ENCODE assay signal across 16 cellular contexts in genomic region chr12:18849080-18849479, GRCh38.
DNase-seq lines count a peak whose midpoint lies in the region; ATAC-seq and TF ChIP-seq lines count a peak whose summit lies in the region.
"Had no signal": no experiment of that assay in that cellular context is flagged by ENCODE, and none has a peak within 500 bp of the region (broad histone marks: within the 10 kb centered on the region; RNA-seq: fewer than 3 reads in every experiment).

No MANE protein-coding gene starts in this region.

- TF ChIP-seq POLR2A in IMR-90 (IDR thresholded peaks at IDR 0.05; ENCODE audit: low read depth, low read length), result no peak

- H3K9ac ChIP-seq in IMR-90 (ENCODE audit: low read depth, low read length), result no peak overlapping the region

- 0 out of 2 replicates have a peak overlapping the region, but pooled peaks have one; percentile 43 for H3K23ac ChIP-seq in IMR-90 (ENCODE audit: low read depth, low read length)

- no peak for TF ChIP-seq CTCF in AG04450 (IDR thresholded peaks at IDR 0.05; ENCODE audit: low read depth, low read length)
- TF ChIP-seq CTCF in IMR-90 (conservative IDR thresholded peaks at IDR 0.05; ENCODE audit: low read depth, low read length), result no peak
- no peak for TF ChIP-seq CTCF in epithelial cell of esophagus (IDR thresholded peaks at IDR 0.05; ENCODE audit: insufficient read depth, low read depth, low read length, missing control alignments)
- no peak for TF ChIP-seq CTCF in lower lobe of right lung (IDR thresholded peaks at IDR 0.05)
- TF ChIP-seq CTCF in GM20000 (IDR thresholded peaks at IDR 0.05; ENCODE audit: extremely low read depth, missing control alignments), result no peak

- no peaks in the 10 kb centered on the region for H3K79me1 ChIP-seq in IMR-90 (ENCODE audit: low read depth in 1 of 2, low read length in 2 of 2)

- H4K91ac ChIP-seq in IMR-90 (ENCODE audit: insufficient read depth, low read depth, low read length), result no peak overlapping the region

- no CpG with 5 or more reads among the region's 4 CpGs for WGBS in IMR-90 (ENCODE audit: extremely low coverage in 2 of 2, insufficient read length in 1 of 2), 2 experiments

- H4K20me1 ChIP-seq in IMR-90 (ENCODE audit: insufficient read depth, low read length), result no peaks in the 10 kb centered on the region

- CTCF ChIA-PET in AG04450 (lab: Charles Lee), result interaction anchor here (1.2 kb wide), 1 partner anchor 12 kb away, joined by 4 read pairs; no protein-coding TSS in a partner anchor
- CTCF ChIA-PET in IMR-90 (lab: Yijun Ruan, JAX), result no interaction called here

- no peaks in the 10 kb centered on the region for H3K9me3 ChIP-seq in AG04450 (ENCODE audit: control insufficient read depth, insufficient read depth, low read length)
- no peaks in the 10 kb centered on the region for H3K9me3 ChIP-seq in IMR-90 (ENCODE audit: control insufficient read depth, insufficient read depth, low read length)
- no peaks in the 10 kb centered on the region for H3K9me3 ChIP-seq in lower lobe of right lung
- H3K9me3 ChIP-seq: transverse colon had no signal

- peak overlapping the region; percentile 60; the same call in 1 of the 2 replicates for H3K4me2 ChIP-seq in IMR-90 (ENCODE audit: low read depth, low read length)

- POLR2A ChIA-PET in AG04450 (lab: Yijun Ruan, JAX), result no interaction called here
- POLR2A ChIA-PET in IMR-90 (lab: Charles Lee; ENCODE audit: unreplicated experiment), result no interaction called here

- H3K36me3 ChIP-seq in IMR-90 (ENCODE audit: control insufficient read depth, insufficient read depth, low read length), result no peaks in the 10 kb centered on the region
- H3K36me3 ChIP-seq in lower lobe of right lung, result no peaks in the 10 kb centered on the region
- H3K36me3 ChIP-seq: transverse colon had no signal

- no peak overlapping the region for H3K27ac ChIP-seq in AG04450 (ENCODE audit: low read depth, low read length)
- H3K27ac ChIP-seq in IMR-90 (ENCODE audit: insufficient read depth, low read length), result no peak overlapping the region
- H3K27ac ChIP-seq in lower lobe of right lung, result no peak overlapping the region
- H3K27ac ChIP-seq: transverse colon had no signal

- H4K8ac ChIP-seq in IMR-90 (ENCODE audit: low read depth in 2 of 2, low read length in 2 of 2), result no peak overlapping the region

- H2BK20ac ChIP-seq in IMR-90 (ENCODE audit: low read depth, low read length), result no peak overlapping the region

- H3K27me3 ChIP-seq in AG04450 (ENCODE audit: control insufficient read depth, insufficient read depth, low read length), result no peaks in the 10 kb centered on the region
- H3K27me3 ChIP-seq in IMR-90 (ENCODE audit: control insufficient read depth, insufficient read depth, low read length), result no peaks in the 10 kb centered on the region; the same call in 1 of the 2 replicates
- H3K27me3 ChIP-seq in lower lobe of right lung (ENCODE audit: low read depth), result no peaks in the 10 kb centered on the region
- H3K27me3 ChIP-seq: transverse colon had no signal

- in situ Hi-C loops in IMR-90 (cut with MboI; ENCODE audit: low sequenced_read_pairs), result no loop called here

- H3K4ac ChIP-seq in IMR-90 (ENCODE audit: low read depth, low read length), result no peak overlapping the region

- H2AFZ ChIP-seq in IMR-90 (replicated peaks; ENCODE audit: low read length, poor library complexity), result no peak overlapping the region

- ATAC-seq in IMR-90 (ENCODE audit: low read depth), result peak; percentile 88
- ATAC-seq in lower lobe of right lung, result peak; percentile 58 to 86
- ATAC-seq: right cardiac atrium; stimulated activated naive CD8-positive, alpha-beta T cell treated with anti-CD3 and anti-CD28 coated beads, Interleukin-15, Interleukin-2, amounts not matched to agents 100 U/mL and 50 U/mL, for 24 hours had no signal

- intact Hi-C loops in IMR-90 (cut with micrococcal nuclease) (loop anchor here (1.0 kb wide), 1 partner anchor 101 kb away; no protein-coding TSS in a partner anchor), lower lobe of right lung (cut with DNase I) (no loop called here)

- DNase-seq in AG04450 (ENCODE audit: low read depth, low spot score) (peak; percentile 58), IMR-90 (peak; percentile 88), epithelial cell of esophagus (ENCODE audit: low read depth) (peak; percentile 81), lower lobe of right lung (no peak), DMS79 (lab: John Stamatoyannopoulos, UW) (no peak), NCI-H1436 treated with DMSO at 0.1 percent for 48 hours (lab: John Stamatoyannopoulos, UW) (no peak), GM20000 (ENCODE audit: low spot score) (no peak)
- DNase-seq in central memory CD4-positive, alpha-beta T cell, result no peak
- DNase-seq: activated naive CD4-positive, alpha-beta T cell treated with Interleukin-2 at 50 U/mL for 16 hours; CD4-positive, CD25-positive, alpha-beta regulatory T cell; DMS153; MV-4-11; NCI-H1930; right cardiac atrium; stimulated activated naive CD8-positive, alpha-beta T cell treated with anti-CD3 and anti-CD28 coated beads, Interleukin-15, Interleukin-2, amounts not matched to agents 100 U/mL and 50 U/mL, for 24 hours; transverse colon had no signal

- H2AK9ac ChIP-seq in IMR-90 (replicated peaks; ENCODE audit: low read depth, low read length, poor library complexity), result no peak overlapping the region

- H3K56ac ChIP-seq in IMR-90 (ENCODE audit: extremely low read depth, insufficient read depth, low read length), result no peak overlapping the region

- H3K14ac ChIP-seq in IMR-90 (replicated peaks; ENCODE audit: low read depth, low read length), result 0 out of 2 replicates have a peak overlapping the region, but pooled peaks have one; percentile 10

- no peak overlapping the region for H2BK120ac ChIP-seq in IMR-90 (ENCODE audit: low read depth, low read length)

- H2BK15ac ChIP-seq in IMR-90 (ENCODE audit: low read depth, low read length), result no peak overlapping the region; the same call in 2 of the 3 replicates

- peaks cover 3% of the 10 kb centered on the region for H3K4me1 ChIP-seq in IMR-90 (ENCODE audit: control insufficient read depth, insufficient read depth, low read length)
- H3K4me1 ChIP-seq in lower lobe of right lung, result no peaks in the 10 kb centered on the region
- H3K4me1 ChIP-seq: transverse colon had no signal

- dilution Hi-C loops in IMR-90 (cut with HindIII; ENCODE audit: low sequenced_read_pairs, unreplicated experiment), result no loop called here

- no peak overlapping the region for H4K5ac ChIP-seq in IMR-90 (ENCODE audit: low read depth, low read length)

- H3K18ac ChIP-seq in IMR-90 (ENCODE audit: low read depth, low read length), result no peak overlapping the region

- H3K4me3 ChIP-seq in AG04450 (ENCODE audit: low read depth, low read length) (no peak overlapping the region), IMR-90 (ENCODE audit: insufficient read depth, low read depth, low read length) (no peak overlapping the region), epithelial cell of esophagus (ENCODE audit: low read length) (no peak overlapping the region), lower lobe of right lung (no peak overlapping the region)
- H3K4me3 ChIP-seq: transverse colon had no signal

- H2BK5ac ChIP-seq in IMR-90 (ENCODE audit: low read depth, low read length, poor library complexity, severe bottlenecking), result no peak overlapping the region

- BruUV-seq in IMR-90 (replicated peaks; lab: Mats Ljungman, UMichigan), result no TSS peak

- no peaks in the 10 kb centered on the region for H3K9me1 ChIP-seq in IMR-90 (ENCODE audit: insufficient read depth, low read length)

- TF ChIP-seq RAD21 in IMR-90 (IDR thresholded peaks at IDR 0.05; ENCODE audit: low read length), result no peak

- no peak overlapping the region for H2AK5ac ChIP-seq in IMR-90 (ENCODE audit: low read depth, low read length)

TF ChIP-seq in IMR-90, 13 proteins besides CTCF, POLR2A, EP300 and RAD21:
- TF ChIP-seq MAFK (IDR thresholded peaks at IDR 0.05; ENCODE audit: low read depth, low read length) (peak; percentile 63), CEBPB (IDR thresholded peaks at IDR 0.05; ENCODE audit: low read depth, low read length) (peak; percentile 79), MAZ (IDR thresholded peaks at IDR 0.05; ENCODE audit: borderline replicate concordance, low read depth, low read length) (no peak)

Comparison
In these comparisons a context has a peak if more than half of its experiments do, and no peak if none do; other contexts are left out.
1. DNase-seq: peak in AG04450 (single experiment), IMR-90 (single experiment) and epithelial cell of esophagus (single experiment); none in lower lobe of right lung (single experiment), DMS79 (single experiment), NCI-H1436 treated with DMSO at 0.1 percent for 48 hours (single experiment), GM20000 (single experiment) and central memory CD4-positive, alpha-beta T cell (single experiment).